15 cellular contexts compared by ENCODE assay signal in genomic region chr6:75381878-75382633, GRCh38.
DNase-seq lines count a peak whose midpoint lies in the region; ATAC-seq and TF ChIP-seq lines count a peak whose summit lies in the region.
"Had no signal": no experiment of that assay in that cellular context is flagged by ENCODE, and none has a peak within 500 bp of the region (broad histone marks: within the 10 kb centered on the region; RNA-seq: fewer than 3 reads in every experiment).

No MANE protein-coding gene starts in this region.

- peaks cover 33% of the 10 kb centered on the region for H3K4me1 Mint-ChIP-seq in neural progenitor cell

- H3K4me1 ChIP-seq in fibroblast of lung (ENCODE audit: control insufficient read depth, extremely low read depth, insufficient read depth, low read length) (peaks cover 5% of the 10 kb centered on the region), neural progenitor cell (peaks cover 37% of the 10 kb centered on the region)
- H3K4me1 ChIP-seq: adrenal gland, SJSA1 had no signal

- TF ChIP-seq CTCF in fibroblast of lung (conservative IDR thresholded peaks at IDR 0.05 in 1 of 2, IDR thresholded peaks at IDR 0.05 in 1 of 2; ENCODE audit: low read depth in 1 of 2, low read length in 2 of 2), result no peak
- TF ChIP-seq CTCF in neural progenitor cell (IDR thresholded peaks at IDR 0.05), result no peak

- no peak overlapping the region for H3K27ac ChIP-seq in fibroblast of lung (ENCODE audit: insufficient read depth, low read length)
- H3K27ac ChIP-seq in neural progenitor cell, result peak overlapping the region; percentile 67
- H3K27ac ChIP-seq: adrenal gland, C4-2B, SJSA1 had no signal

- no peaks in the 10 kb centered on the region for H4K20me1 ChIP-seq in fibroblast of lung (ENCODE audit: control insufficient read depth, extremely low read depth, insufficient read depth, low read length)
- no peaks in the 10 kb centered on the region for H4K20me1 ChIP-seq in neural progenitor cell (ENCODE audit: low read depth)

- H3F3A ChIP-seq in neural progenitor cell (ENCODE audit: low read depth), result peaks cover 30% of the 10 kb centered on the region

- H3K27me3 ChIP-seq in fibroblast of lung (ENCODE audit: control insufficient read depth, insufficient read depth, low read length) (no peaks in the 10 kb centered on the region), neural progenitor cell (no peaks in the 10 kb centered on the region)
- H3K27me3 ChIP-seq: adrenal gland, SJSA1 had no signal

- no peaks in the 10 kb centered on the region for H3K27me3 Mint-ChIP-seq in neural progenitor cell (ENCODE audit: insufficient read depth, low read depth)
- H3K27me3 Mint-ChIP-seq: dendritic cell treated with granulocyte-macrophage colony-stimulating factor and Interleukin-4, amounts not matched to agents 40 ng/mL and 50 ng/mL, for 4 days had no signal

- peak overlapping the region; percentile 9 for H3K4me3 Mint-ChIP-seq in neural progenitor cell
- H3K4me3 Mint-ChIP-seq: dendritic cell treated with granulocyte-macrophage colony-stimulating factor and Interleukin-4, amounts not matched to agents 40 ng/mL and 50 ng/mL, for 4 days had no signal

- H3K79me2 ChIP-seq in fibroblast of lung (ENCODE audit: control insufficient read depth, insufficient read depth, low read length) (no peaks in the 10 kb centered on the region), neural progenitor cell (ENCODE audit: low read depth) (no peaks in the 10 kb centered on the region)

- H3K27ac Mint-ChIP-seq in neural progenitor cell, result peak overlapping the region; percentile 95
- H3K27ac Mint-ChIP-seq: dendritic cell treated with granulocyte-macrophage colony-stimulating factor and Interleukin-4, amounts not matched to agents 40 ng/mL and 50 ng/mL, for 4 days had no signal

- H3K36me3 ChIP-seq in fibroblast of lung (ENCODE audit: control insufficient read depth, insufficient read depth, low read length) (no peaks in the 10 kb centered on the region), neural progenitor cell (no peaks in the 10 kb centered on the region)
- H3K36me3 ChIP-seq: adrenal gland, SJSA1 had no signal

- H3K4me3 ChIP-seq in fibroblast of lung (replicated peaks in 1 of 4; ENCODE audit: control extremely low read depth in 1 of 4, insufficient read depth in 1 of 4, low read depth in 3 of 4, low read length in 4 of 4), result no peak overlapping the region
- H3K4me3 ChIP-seq in neural progenitor cell, result no peak overlapping the region
- H3K4me3 ChIP-seq: adrenal gland, SJSA1 had no signal

- H3K36me3 Mint-ChIP-seq in neural progenitor cell, result no peaks in the 10 kb centered on the region

- H3K9me3 ChIP-seq in fibroblast of lung (ENCODE audit: control insufficient read depth, insufficient read depth, low read depth, low read length) (no peaks in the 10 kb centered on the region), neural progenitor cell (ENCODE audit: low read depth) (no peaks in the 10 kb centered on the region)
- H3K9me3 ChIP-seq: adrenal gland, SJSA1 had no signal

- H3K9ac ChIP-seq in fibroblast of lung (ENCODE audit: insufficient read depth, low read length), result no peak overlapping the region
- no peak overlapping the region for H3K9ac ChIP-seq in neural progenitor cell

- H3K4me2 ChIP-seq in fibroblast of lung (ENCODE audit: extremely low read depth, insufficient read depth, low read length), result no peak overlapping the region
- H3K4me2 ChIP-seq in neural progenitor cell, result peak overlapping the region; percentile 59

- no peak for ATAC-seq in GM19455 (IDR thresholded peaks at IDR 0.05; ENCODE audit: unreplicated experiment)

- DNase-seq in Daoy (ENCODE audit: low read depth) (peak; percentile 8), NCI-H226 (peak; percentile 59), fibroblast of lung (ENCODE audit: low read depth in 2 of 2) (peak; percentile 21 to 47), neural progenitor cell (ENCODE audit: low spot score) (no peak), SK-N-DZ (ENCODE audit: low spot score) (no peak), COLO668 (lab: John Stamatoyannopoulos, UW; ENCODE audit: unreplicated experiment) (no peak)
- no peak for DNase-seq in stimulated activated CD4-positive, alpha-beta T cell treated with anti-CD3 and anti-CD28 coated beads, Interleukin-4, amount 100 ng/mL, for 1 hour
- DNase-seq: activated CD4-positive, alpha-beta T cell treated with anti-CD3 and anti-CD28 coated beads, Interleukin-2, amount 50 U/mL, for 48 hours; adrenal gland; NCI-H2171; stimulated activated CD4-positive, alpha-beta T cell treated with anti-CD3 and anti-CD28 coated beads, Interleukin-2, amount 100 ng/mL, for 24 hours had no signal

- H2AFZ ChIP-seq in fibroblast of lung (ENCODE audit: low read length) (no peak overlapping the region), neural progenitor cell (replicated peaks) (no peak overlapping the region)

- H3K9me3 Mint-ChIP-seq in neural progenitor cell, result no peaks in the 10 kb centered on the region
- H3K9me3 Mint-ChIP-seq: dendritic cell treated with granulocyte-macrophage colony-stimulating factor and Interleukin-4, amounts not matched to agents 40 ng/mL and 50 ng/mL, for 4 days had no signal

Comparison
In these comparisons a context has a peak if more than half of its experiments do, and no peak if none do; other contexts are left out.
1. DNase-seq: peak in Daoy (single experiment), NCI-H226 (single experiment) and fibroblast of lung (2 of 2); none in neural progenitor cell (single experiment), SK-N-DZ (single experiment), stimulated activated CD4-positive, alpha-beta T cell treated with anti-CD3 and anti-CD28 coated beads, Interleukin-4, amount 100 ng/mL, for 1 hour (single experiment) and COLO668 (single experiment).